Comparison of ENCODE assay signal across 16 cellular contexts in the genomic region with DNA sequence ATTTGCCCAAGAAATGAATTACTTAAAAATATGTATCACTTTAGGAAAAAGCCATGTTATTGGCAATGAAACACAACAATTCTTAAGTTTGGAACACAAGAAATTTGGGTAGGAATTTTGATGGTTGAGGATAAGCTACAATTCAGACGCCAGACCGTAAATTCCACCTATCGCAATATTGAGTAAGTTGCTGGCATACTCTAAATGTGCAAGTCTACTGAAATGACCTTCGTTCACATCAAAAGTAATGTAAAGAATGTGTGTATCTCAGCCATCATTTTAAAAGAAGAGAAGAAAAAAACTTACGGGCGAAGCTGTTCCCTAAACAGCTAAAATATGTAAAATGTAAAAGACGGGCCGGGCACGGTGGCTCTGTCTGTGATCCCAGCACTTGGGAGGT. TPM values are rescaled to one million over a fixed set of nuclear protein-coding genes. Genes with fewer than 3 reads are reported as not detected.
DNase-seq lines count a peak whose midpoint lies in the region; ATAC-seq and TF ChIP-seq lines count a peak whose summit lies in the region.
"Had no signal": no experiment of that assay in that cellular context is flagged by ENCODE, and none has a peak within 500 bp of the region (broad histone marks: within the 10 kb centered on the region; RNA-seq: fewer than 3 reads in every experiment).

No MANE protein-coding gene starts in this region.

- no peak overlapping the region for H3K4me3 Mint-ChIP-seq in activated T-cell treated with anti-CD3 and anti-CD28 coated beads, Interleukin-2, amount 50 U/mL, for 24 hours
- no peak overlapping the region for H3K4me3 Mint-ChIP-seq in activated T-cell treated with anti-CD3 and anti-CD28 coated beads, Interleukin-2, amount 50 U/mL, for 4 hours
- peak overlapping the region in 2 of 4 donors; percentile 14 to 18 for H3K4me3 Mint-ChIP-seq in IgD-negative memory B cell
- H3K4me3 Mint-ChIP-seq: CD8-positive, alpha-beta T cell; T-cell had no signal

- H3K9me3 ChIP-seq in gastrocnemius medialis: no peaks in the 10 kb centered on the region
- H3K9me3 ChIP-seq: pancreas, thyroid gland had no signal

- H3K4me1 Mint-ChIP-seq in activated T-cell treated with anti-CD3 and anti-CD28 coated beads, Interleukin-2, amount 50 U/mL, for 24 hours (ENCODE audit: low read depth): peaks cover 62% of the 10 kb centered on the region
- peaks cover 59% of the 10 kb centered on the region for H3K4me1 Mint-ChIP-seq in activated T-cell treated with anti-CD3 and anti-CD28 coated beads, Interleukin-2, amount 50 U/mL, for 4 hours (ENCODE audit: low read depth)
- peaks cover 38 to 39% (median 39%) of the 10 kb centered on the region in 3 donors for H3K4me1 Mint-ChIP-seq in IgD-negative memory B cell

- no peak for DNase-seq in activated T-cell treated with anti-CD3 and anti-CD28 coated beads, Interleukin-2, amount 50 U/mL, for 24 hours
- DNase-seq in activated T-cell treated with anti-CD3 and anti-CD28 coated beads, Interleukin-2, amount 50 U/mL, for 4 hours: no peak
- DNase-seq in epithelial cell of prostate (ENCODE audit: low read depth, low spot score) (no peak), gastrocnemius medialis (no peak), NCI-H2171 (lab: John Stamatoyannopoulos, UW) (no peak), GF-D8 (lab: John Stamatoyannopoulos, UW) (no peak)
- DNase-seq: activated effector memory CD4-positive, alpha-beta T cell treated with Interleukin-2 at 50 U/mL for 16 hours; CD8-positive, alpha-beta T cell; NCI-H1105 treated with DMSO at 0.1 percent for 48 hours; NCI-H774; pancreas; T-cell; thyroid gland had no signal

- H3K4me3 ChIP-seq in gastrocnemius medialis: no peak overlapping the region
- H3K4me3 ChIP-seq: pancreas, skin epidermis, thyroid gland had no signal

- H3K27ac Mint-ChIP-seq in activated T-cell treated with anti-CD3 and anti-CD28 coated beads, Interleukin-2, amount 50 U/mL, for 24 hours: peak overlapping the region; percentile 33
- peak overlapping the region in 2 of 3 donors; percentile 30 to 88 for H3K27ac Mint-ChIP-seq in IgD-negative memory B cell

- H3K36me3 Mint-ChIP-seq in activated T-cell treated with anti-CD3 and anti-CD28 coated beads, Interleukin-2, amount 50 U/mL, for 24 hours (ENCODE audit: low read depth): peaks cover 23% of the 10 kb centered on the region
- H3K36me3 Mint-ChIP-seq in activated T-cell treated with anti-CD3 and anti-CD28 coated beads, Interleukin-2, amount 50 U/mL, for 4 hours (ENCODE audit: insufficient read depth): peaks cover 2% of the 10 kb centered on the region
- peaks cover 2% of the 10 kb centered on the region for H3K36me3 Mint-ChIP-seq in IgD-negative memory B cell

- H3K9me3 Mint-ChIP-seq in activated T-cell treated with anti-CD3 and anti-CD28 coated beads, Interleukin-2, amount 50 U/mL, for 24 hours: no peaks in the 10 kb centered on the region
- no peaks in the 10 kb centered on the region for H3K9me3 Mint-ChIP-seq in activated T-cell treated with anti-CD3 and anti-CD28 coated beads, Interleukin-2, amount 50 U/mL, for 4 hours
- no peaks in the 10 kb centered on the region for H3K9me3 Mint-ChIP-seq in IgD-negative memory B cell
- H3K9me3 Mint-ChIP-seq: CD8-positive, alpha-beta T cell; T-cell had no signal

- no peaks in the 10 kb centered on the region for H3K27me3 Mint-ChIP-seq in activated T-cell treated with anti-CD3 and anti-CD28 coated beads, Interleukin-2, amount 50 U/mL, for 24 hours
- no peaks in the 10 kb centered on the region for H3K27me3 Mint-ChIP-seq in activated T-cell treated with anti-CD3 and anti-CD28 coated beads, Interleukin-2, amount 50 U/mL, for 4 hours (ENCODE audit: low read depth)
- no peaks in the 10 kb centered on the region for H3K27me3 Mint-ChIP-seq in IgD-negative memory B cell
- H3K27me3 Mint-ChIP-seq: T-cell had no signal

- no peak for ATAC-seq in activated T-cell treated with anti-CD3 and anti-CD28 coated beads, Interleukin-2, amount 50 U/mL, for 4 hours
- ATAC-seq in gastrocnemius medialis: no peak
- no peak for ATAC-seq in HG03097 (IDR thresholded peaks at IDR 0.05; ENCODE audit: low FRiP score, unreplicated experiment)
- ATAC-seq: CD8-positive, alpha-beta T cell; T-cell had no signal

- peaks cover 67 to 70% of the 10 kb centered on the region in 2 donors for H3K4me1 ChIP-seq in gastrocnemius medialis

- no peaks in the 10 kb centered on the region for H3K27me3 ChIP-seq in gastrocnemius medialis
- H3K27me3 ChIP-seq: pancreas, thyroid gland had no signal

- in situ Hi-C loops in gastrocnemius medialis (cut with MboI; ENCODE audit: low sequenced_read_pairs in 4 of 4): no loop called here

- no peak for TF ChIP-seq POLR2A in gastrocnemius medialis (IDR thresholded peaks at IDR 0.05)

- H3K36me3 ChIP-seq in gastrocnemius medialis: no peaks in the 10 kb centered on the region
- H3K36me3 ChIP-seq: pancreas, thyroid gland had no signal

- intact Hi-C loops in gastrocnemius medialis (cut with DNase I; ENCODE audit: low total_unique reads): no loop called here

- TF ChIP-seq CTCF in gastrocnemius medialis (IDR thresholded peaks at IDR 0.05 in 4 of 5, conservative IDR thresholded peaks at IDR 0.05 in 1 of 5): no peak

- H3K27ac ChIP-seq in epithelial cell of prostate (peak overlapping the region; percentile 98), gastrocnemius medialis (peak overlapping the region; percentile 63 to 85 (median 77))
- H3K27ac ChIP-seq: pancreas, thyroid gland had no signal

RNA-seq across cellular contexts. Expression of gene UBE2G1, which starts 33.4 kb away (rescaled TPM):
- 10 to 100 TPM; 71.3 to 73.0 (median 72.2) TPM for total RNA-seq in activated T-cell treated with anti-CD3 and anti-CD28 coated beads, Interleukin-2, amount 50 U/mL, for 4 hours
- 97.5 TPM for polyA plus RNA-seq in IgD-negative memory B cell
- total RNA-seq in gastrocnemius medialis: 100 to 1,000 TPM; 152 to 217 (median 180) TPM
